ENCODE assay signal across 8 cellular contexts in the genomic region with DNA sequence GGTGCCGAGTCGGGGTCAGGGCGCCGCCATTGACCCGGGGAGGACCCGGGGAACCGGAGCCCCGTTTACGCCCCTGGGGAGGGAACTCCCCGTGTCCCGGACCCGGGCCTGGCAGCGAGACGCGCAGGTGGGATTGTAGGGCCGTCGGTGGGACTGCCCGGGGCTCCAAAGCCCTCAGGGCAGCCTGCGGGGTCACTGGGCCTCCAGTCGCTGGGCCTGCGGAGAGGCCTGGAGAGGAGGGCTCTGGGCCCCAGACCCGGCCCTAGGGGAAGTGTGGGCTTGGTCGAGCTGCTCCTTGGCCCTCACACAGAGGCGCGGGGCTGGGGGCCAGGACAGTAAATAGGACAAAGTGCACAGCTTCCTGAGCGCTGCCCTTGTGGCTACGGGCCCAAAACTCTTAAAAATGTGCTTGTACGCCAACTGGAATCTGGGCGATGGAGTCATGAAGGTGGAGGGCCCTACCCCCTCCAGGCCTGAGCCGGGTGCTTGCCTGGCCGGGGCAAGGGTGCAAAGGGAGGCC. TPM values are rescaled to one million over a fixed set of nuclear protein-coding genes. Genes with fewer than 3 reads are reported as not detected.
A peak's percentile ranks its signal among the peaks of the same experiment; 100 is the strongest.
DNase-seq lines count a peak whose midpoint lies in the region; ATAC-seq and TF ChIP-seq lines count a peak whose summit lies in the region.

No MANE protein-coding gene starts in this region.

- H3K9ac ChIP-seq in subcutaneous abdominal adipose tissue (ENCODE audit: low read length in 5 of 5): peak overlapping the region in 4 of 5 donors; percentile 68 to 88 (median 80)

- WGBS in adipose tissue, 3 donors: 13 to 31% (median 25%) methylated on average over 31 of the region's 31 CpGs

- no peak for DNase-seq in HAP-1 (ENCODE audit: low spot score in 2 of 2)
- peak; percentile 55 for DNase-seq in iPS-NIHi11 (ENCODE audit: low spot score)
- no peak for DNase-seq in SIG-M5 treated with dmso at 0.1 percent for 504 hours (lab: John Stamatoyannopoulos, UW; ENCODE audit: unreplicated experiment)
- DNase-seq in osteocyte (ENCODE audit: extremely low spot score, unreplicated experiment): no peak
- DNase-seq in activated CD4-positive, alpha-beta T cell treated with anti-CD3 and anti-CD28 coated beads for 48 hours: no peak

- peaks cover 5% of the 10 kb centered on the region; the same call in 1 of the 2 replicates for H3K4me1 ChIP-seq in HAP-1
- peaks cover 4 to 56% (median 45%) of the 10 kb centered on the region in 5 donors for H3K4me1 ChIP-seq in subcutaneous abdominal adipose tissue (ENCODE audit: control insufficient read depth in 5 of 5, insufficient read depth in 5 of 5, low read length in 5 of 5)

- peaks cover 22% of the 10 kb centered on the region for H3K27me3 Mint-ChIP-seq in osteocyte (ENCODE audit: unreplicated experiment)

- ATAC-seq in GM18868 (IDR thresholded peaks at IDR 0.05; ENCODE audit: unreplicated experiment): no peak

- TF ChIP-seq CTCF in osteocyte (IDR thresholded peaks at IDR 0.05): no peak

- no peak overlapping the region for H3K4me3 Mint-ChIP-seq in osteocyte (ENCODE audit: unreplicated experiment)

- H3K36me3 Mint-ChIP-seq in osteocyte (ENCODE audit: unreplicated experiment): no peaks in the 10 kb centered on the region

- H3K4me3 ChIP-seq in HAP-1 (peak overlapping the region; percentile 45), subcutaneous abdominal adipose tissue (ENCODE audit: low read depth in 1 of 5, low read length in 5 of 5) (peak overlapping the region; percentile 52 to 70 (median 62))

- no peaks in the 10 kb centered on the region for H3K9me3 Mint-ChIP-seq in osteocyte (ENCODE audit: unreplicated experiment)

- no peaks in the 10 kb centered on the region for H3K9me3 ChIP-seq in HAP-1
- H3K9me3 ChIP-seq in subcutaneous abdominal adipose tissue (ENCODE audit: control insufficient read depth in 5 of 5, low read length in 5 of 5): no peaks in the 10 kb centered on the region

- H3K27ac Mint-ChIP-seq in osteocyte (ENCODE audit: unreplicated experiment): no peak overlapping the region

- H3K36me3 ChIP-seq in HAP-1 (replicated peaks) (peaks cover 8% of the 10 kb centered on the region), subcutaneous abdominal adipose tissue (ENCODE audit: control insufficient read depth in 5 of 5, insufficient read depth in 5 of 5, low read length in 5 of 5) (peaks cover 0 to 5% (median 0%) of the 10 kb centered on the region in 5 donors)

- peaks cover 2% of the 10 kb centered on the region for H3K4me1 Mint-ChIP-seq in osteocyte (ENCODE audit: unreplicated experiment)

- H3K27ac ChIP-seq in adipose tissue (ENCODE audit: low read depth, low read length) (peak overlapping the region; percentile 64), subcutaneous abdominal adipose tissue (ENCODE audit: low read depth, low read length) (peak overlapping the region; percentile 82)

- H3K27me3 ChIP-seq in HAP-1 (ENCODE audit: low read depth) (no peaks in the 10 kb centered on the region), subcutaneous abdominal adipose tissue (ENCODE audit: control insufficient read depth in 5 of 5, insufficient read depth in 4 of 5, low read length in 5 of 5) (no peaks in the 10 kb centered on the region)

- in situ Hi-C loops in HAP-1 (cut with MboI; ENCODE audit: low sequenced_read_pairs): no loop called here

RNA-seq across cellular contexts. Expression of a gene that starts 0.7 kb away (rescaled TPM):
- 100 to 1,000 TPM in 1 of 3 donors, 10 to 100 TPM in 2; 49.4 to 224 (median 50.7) TPM for polyA plus RNA-seq in adipose tissue
- total RNA-seq in osteocyte: 0.55 and 1.2 TPM in 2 replicates
